Comparison of ENCODE assay signal across 1 cellular context in the genomic region with DNA sequence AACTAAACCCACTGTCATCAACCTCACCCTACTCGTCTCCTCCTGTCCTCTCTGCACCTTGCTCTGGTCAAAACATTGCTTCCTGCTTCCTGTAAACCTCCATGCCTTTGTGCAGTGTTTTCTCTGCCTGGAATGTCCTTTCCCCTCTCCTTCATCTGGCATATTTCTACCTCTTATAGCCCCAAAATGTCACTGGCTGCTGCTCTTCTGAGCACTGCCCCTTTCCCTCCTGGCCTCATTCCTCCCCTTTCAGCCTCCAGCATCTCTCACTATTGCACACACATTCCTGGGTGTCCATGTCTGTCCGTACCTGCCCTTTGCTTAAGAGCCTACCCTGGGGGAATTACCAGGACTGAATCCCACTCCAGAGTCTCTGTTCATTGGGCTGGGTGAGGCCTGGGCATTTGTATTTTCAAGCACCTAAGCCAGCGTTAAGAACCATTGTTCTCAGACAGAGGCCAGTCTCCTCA.
TF ChIP-seq lines count a peak whose summit lies in the region.

No MANE protein-coding gene starts in this region.

TF ChIP-seq in GM23338, 12 proteins besides CTCF, POLR2A, EP300 and RAD21 (continued from another document):
- TF ChIP-seq ZNF462 (CRISPR knock-in tag; IDR thresholded peaks at IDR 0.05) (no peak), POLR2AphosphoS5 (IDR thresholded peaks at IDR 0.05; ENCODE audit: low read depth) (no peak), ZNF114 (CRISPR knock-in tag; IDR thresholded peaks at IDR 0.05) (no peak), ZNF331 (CRISPR knock-in tag; IDR thresholded peaks at IDR 0.05; ENCODE audit: low read depth) (no peak)
